ENCODE assay signal across 11 cellular contexts in the genomic region with DNA sequence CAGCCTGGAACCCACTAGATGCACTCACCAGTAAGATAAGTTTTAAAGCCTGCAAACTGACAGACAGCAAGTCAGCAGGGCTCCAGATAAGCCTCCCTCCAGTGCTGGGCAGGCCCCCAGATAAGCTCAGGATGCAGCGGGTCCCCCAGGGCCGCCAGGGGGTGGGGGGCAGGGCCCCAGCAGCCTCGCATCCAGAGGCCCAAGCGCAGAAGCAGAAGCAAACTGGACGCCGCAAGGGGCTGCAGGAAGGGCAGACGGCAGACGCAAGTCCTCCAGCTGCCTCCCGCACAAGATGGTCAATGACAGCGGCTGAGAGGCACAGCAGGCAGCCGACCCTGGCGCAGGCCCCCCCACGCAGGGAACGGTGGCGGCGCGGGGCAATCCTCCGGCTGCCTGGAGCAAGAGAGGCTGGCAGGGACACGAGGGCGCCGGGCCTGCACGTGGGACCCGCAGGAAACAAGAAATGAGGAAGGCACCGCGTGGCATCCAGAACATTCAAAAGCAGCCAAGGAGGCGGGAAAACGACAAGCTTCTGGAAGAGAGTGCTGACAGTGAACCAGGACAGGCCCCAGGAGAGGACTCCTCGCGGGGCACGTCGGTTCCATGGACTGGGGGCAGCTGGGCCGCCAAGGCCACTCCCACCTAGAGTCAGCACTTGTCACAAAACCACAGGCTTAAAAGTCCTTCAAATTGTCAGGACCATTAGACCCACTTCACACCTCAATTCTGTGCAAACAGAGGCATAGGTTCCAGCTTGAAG. TPM values are rescaled to one million over a fixed set of nuclear protein-coding genes. Genes with fewer than 3 reads are reported as not detected.
DNase-seq lines count a peak whose midpoint lies in the region; ATAC-seq and TF ChIP-seq lines count a peak whose summit lies in the region.
"Had no signal": no experiment of that assay in that cellular context is flagged by ENCODE, and none has a peak within 500 bp of the region (broad histone marks: within the 10 kb centered on the region; RNA-seq: fewer than 3 reads in every experiment).

No MANE protein-coding gene starts in this region.

- H3K9me3 Mint-ChIP-seq in CD14-positive monocyte, result no peaks in the 10 kb centered on the region

- peaks cover 0 to 3% (median 1%) of the 10 kb centered on the region in 3 donors for H3K27me3 Mint-ChIP-seq in CD14-positive monocyte (ENCODE audit: low read depth in 3 of 3)

- ATAC-seq in Right ventricle myocardium inferior, result peak; percentile 71
- ATAC-seq in GM19452 (IDR thresholded peaks at IDR 0.05; ENCODE audit: unreplicated experiment), result no peak

- in situ Hi-C loops in GM13976 (cut with MboI; ENCODE audit: low sequenced_read_pairs, unreplicated experiment), result no loop called here

- peak overlapping the region; percentile 55 for H3K27ac ChIP-seq in rectal smooth muscle tissue (ENCODE audit: low read depth, low read length)
- H3K27ac ChIP-seq: ovary had no signal

- H3K4me3 Mint-ChIP-seq in CD14-positive monocyte, result no peak overlapping the region

- intact Hi-C loops in Right ventricle myocardium inferior (cut with DNase I) (no loop called here), CD14-positive monocyte (cut with micrococcal nuclease) (no loop called here)

- no peaks in the 10 kb centered on the region for H3K36me3 ChIP-seq in rectal smooth muscle tissue (ENCODE audit: control insufficient read depth, insufficient read depth, low read length)
- H3K36me3 ChIP-seq: ovary had no signal

- H3K4me1 Mint-ChIP-seq in CD14-positive monocyte, result peaks cover 32% of the 10 kb centered on the region

- H3K4me3 ChIP-seq in rectal smooth muscle tissue (ENCODE audit: low read length), result no peak overlapping the region
- H3K4me3 ChIP-seq: ovary had no signal

- no peaks in the 10 kb centered on the region for H3K27me3 ChIP-seq in rectal smooth muscle tissue (ENCODE audit: control insufficient read depth, insufficient read depth, low read length)
- H3K27me3 ChIP-seq: ovary had no signal

- peaks cover 59% of the 10 kb centered on the region for H3K4me1 ChIP-seq in rectal smooth muscle tissue (ENCODE audit: control insufficient read depth, insufficient read depth, low read length)

- H3K9ac ChIP-seq in rectal smooth muscle tissue (ENCODE audit: low read length), result no peak overlapping the region

- no peak for TF ChIP-seq CTCF in CD14-positive monocyte (IDR thresholded peaks at IDR 0.05)
- no peak for TF ChIP-seq CTCF in GM13976 (IDR thresholded peaks at IDR 0.05; ENCODE audit: borderline replicate concordance, control extremely low read depth, extremely low read depth, insufficient read depth, missing control alignments)

- H3K27ac Mint-ChIP-seq in CD14-positive monocyte, result no peak overlapping the region

- DNase-seq in DMS79 (lab: John Stamatoyannopoulos, UW) (peak; percentile 35), NCI-H774 (lab: John Stamatoyannopoulos, UW) (peak; percentile 54), Right ventricle myocardium inferior (ENCODE audit: missing footprints) (no peak), CD14-positive monocyte (ENCODE audit: low spot score) (no peak), GM13976 (ENCODE audit: low spot score) (no peak), DMS 273 (lab: John Stamatoyannopoulos, UW; ENCODE audit: unreplicated experiment) (no peak)
- DNase-seq: ovary, T-helper 2 cell, trophoblast cell had no signal

- no peaks in the 10 kb centered on the region for H3K36me3 Mint-ChIP-seq in CD14-positive monocyte

RNA-seq across cellular contexts. Expression of gene ROR2, which starts 49.8 kb away (rescaled TPM):
- total RNA-seq in Right ventricle myocardium inferior, result 0.92 TPM
- polyA plus RNA-seq in CD14-positive monocyte, result not detected

Comparison
In these comparisons a context has a peak if more than half of its experiments do, and no peak if none do; other contexts are left out.
1. DNase-seq: peak in DMS79 (single experiment) and NCI-H774 (single experiment); none in Right ventricle myocardium inferior (single experiment), CD14-positive monocyte (single experiment), GM13976 (single experiment) and DMS 273 (single experiment).